ENCODE assay signal across 34 cellular contexts in genomic region chr4:81042578-81043365, GRCh38. TPM values are rescaled to one million over a fixed set of nuclear protein-coding genes. Genes with fewer than 3 reads are reported as not detected.
"Had no signal": no experiment of that assay in that cellular context is flagged by ENCODE, and none has a peak within 500 bp of the region (broad histone marks: within the 10 kb centered on the region; RNA-seq: fewer than 3 reads in every experiment).

No MANE protein-coding gene starts in this region.

- H3K4me1 ChIP-seq: foreskin keratinocyte, gastrocnemius medialis, heart right ventricle had no signal

- ATAC-seq: activated CD4-positive, alpha-beta T cell treated with anti-CD3 and anti-CD28 coated beads for 36 hours; activated CD8-positive, alpha-beta memory T cell treated with anti-CD3 and anti-CD28 coated beads, Interleukin-2, amount 10 ng/mL, durations not matched to agents 7 days and 5 days; activated CD8-positive, alpha-beta T cell treated with anti-CD3 and anti-CD28 coated beads, Interleukin-2, amount 10 ng/mL, durations not matched to agents 7 days and 5 days; activated naive CD8-positive, alpha-beta T cell treated with anti-CD3 and anti-CD28 coated beads, Interleukin-2, amount 50 U/mL, for 24 hours; esophagus mucosa; foreskin keratinocyte; gastrocnemius medialis; heart right ventricle; T-helper 17 cell had no signal

- H3K36me3 ChIP-seq: brain microvascular endothelial cell, gastrocnemius medialis, heart right ventricle had no signal

- DNase-seq: activated CD4-positive, alpha-beta memory T cell treated with anti-CD3 and anti-CD28 coated beads for 36 hours; activated CD4-positive, alpha-beta T cell treated with anti-CD3 and anti-CD28 coated beads for 36 hours; activated CD4-positive, alpha-beta T cell treated with anti-CD3 and anti-CD28 coated beads, Interleukin-2, amount 10 ng/mL, durations not matched to agents 24 days and 14 days; activated CD4-positive, CD25-positive, alpha-beta regulatory T cell; activated CD4-positive, CD25-positive, alpha-beta regulatory T cell treated with anti-CD3 and anti-CD28 coated beads, Interleukin-2, amount 50 U/mL, for 72 hours; activated CD8-positive, alpha-beta memory T cell treated with anti-CD3 and anti-CD28 coated beads, Interleukin-2, amount 10 ng/mL, durations not matched to agents 7 days and 5 days; activated CD8-positive, alpha-beta memory T cell treated with anti-CD3 and anti-CD28 coated beads, Interleukin-2, amount 50 U/mL, for 4 hours; activated CD8-positive, alpha-beta T cell treated with anti-CD3 and anti-CD28 coated beads, Interleukin-2, amount 10 ng/mL, durations not matched to agents 7 days and 5 days; activated effector memory CD4-positive, alpha-beta T cell treated with anti-CD3 and anti-CD28 coated beads, Interleukin-2, amount 50 U/mL, for 16 hours; activated naive CD4-positive, alpha-beta T cell treated with anti-CD3 and anti-CD28 coated beads for 36 hours; activated naive CD8-positive, alpha-beta T cell treated with anti-CD3 and anti-CD28 coated beads for 36 hours; activated naive CD8-positive, alpha-beta T cell treated with anti-CD3 and anti-CD28 coated beads, Interleukin-2, amount 50 U/mL, for 24 hours; activated T-cell treated with anti-CD3 and anti-CD28 coated beads, Interleukin-2, amount 50 U/mL, for 1 hour; activated T-cell treated with anti-CD3 and anti-CD28 coated beads, Interleukin-2, amount 50 U/mL, for 48 hours; amniotic stem cell; anterior cingulate cortex; brain microvascular endothelial cell; dorsolateral prefrontal cortex; effector memory CD4-positive, alpha-beta T cell; endodermal cell; foreskin keratinocyte; gastrocnemius medialis; heart right ventricle; T-helper 1 cell; T-helper 17 cell; T1000 had no signal

- H3K27me3 ChIP-seq: brain microvascular endothelial cell, gastrocnemius medialis had no signal

- H3K9me3 ChIP-seq: gastrocnemius medialis, heart right ventricle had no signal

- H3K4me3 ChIP-seq: coronary artery, dorsolateral prefrontal cortex, gastrocnemius medialis, heart right ventricle had no signal

- H3K27ac ChIP-seq: brain microvascular endothelial cell, coronary artery, dorsolateral prefrontal cortex, foreskin keratinocyte, gastrocnemius medialis, heart right ventricle had no signal

RNA-seq across cellular contexts. Expression of gene BMP3, which starts 12.3 kb away (rescaled TPM):
- total RNA-seq: activated CD4-positive, alpha-beta memory T cell treated with anti-CD3 and anti-CD28 coated beads for 36 hours; activated CD4-positive, alpha-beta T cell treated with anti-CD3 and anti-CD28 coated beads for 36 hours; activated CD4-positive, alpha-beta T cell treated with anti-CD3 and anti-CD28 coated beads, Interleukin-2, amount 10 ng/mL, durations not matched to agents 24 days and 14 days; activated CD8-positive, alpha-beta memory T cell treated with anti-CD3 and anti-CD28 coated beads for 36 hours; activated CD8-positive, alpha-beta memory T cell treated with anti-CD3 and anti-CD28 coated beads, Interleukin-2, amount 10 ng/mL, durations not matched to agents 7 days and 5 days; activated CD8-positive, alpha-beta T cell treated with anti-CD3 and anti-CD28 coated beads, Interleukin-2, amount 10 ng/mL, durations not matched to agents 7 days and 5 days; activated naive CD4-positive, alpha-beta T cell treated with anti-CD3 and anti-CD28 coated beads for 36 hours; activated naive CD8-positive, alpha-beta T cell treated with anti-CD3 and anti-CD28 coated beads for 36 hours; activated T-helper 1 cell treated with anti-CD3 and anti-CD28 coated beads, Interleukin-12 subunit alpha, Interleukin-12 subunit beta, Interleukin-2, Interleukin-4 antibody, amounts not matched to agents 30 ng/mL and 10 ng/mL and 1 ng/mL, durations not matched to agents 14 hours and 24 hours and 36 hours; activated T-helper 2 cell treated with anti-CD3 and anti-CD28 coated beads, Interferon-gamma antibody, Interleukin-2, Interleukin-4, amounts not matched to agents 10 μg/mL and 5 μg/mL and 100 μg/mL, durations not matched to agents 14 hours and 24 hours and 36 hours; astrocyte; cardiac septum; foreskin keratinocyte; glomerular endothelial cell; T-helper 17 cell had no signal
- polyA plus RNA-seq: foreskin keratinocyte, heart right ventricle had no signal
